In genomic region chr10:19843487-19843886, GRCh38 we compare ENCODE assay signal across 18 cellular contexts. TPM values are rescaled to one million over a fixed set of nuclear protein-coding genes. Genes with fewer than 3 reads are reported as not detected.
DNase-seq lines count a peak whose midpoint lies in the region; ATAC-seq and TF ChIP-seq lines count a peak whose summit lies in the region.
"Had no signal": no experiment of that assay in that cellular context is flagged by ENCODE, and none has a peak within 500 bp of the region (broad histone marks: within the 10 kb centered on the region; RNA-seq: fewer than 3 reads in every experiment).

No MANE protein-coding gene starts in this region.

- CTCF ChIA-PET in HEK293 (lab: Yijun Ruan, JAX), result interaction anchor here (0.6 kb wide), 2 partner anchors 1739 to 1993 kb away, joined by 3 to 4 read pairs; no protein-coding TSS in a partner anchor

- TF ChIP-seq CTCF in HEK293 (tag by site-specific recombination; IDR thresholded peaks at IDR 0.05), result no peak
- TF ChIP-seq CTCF in fibroblast of pulmonary artery (IDR thresholded peaks at IDR 0.05; ENCODE audit: low read length, missing control alignments), result no peak

- POLR2A ChIA-PET in HEK293 (lab: Yijun Ruan, JAX), result no interaction called here

- H3K36me3 ChIP-seq in HEK293 (ENCODE audit: control insufficient read depth in 2 of 2, insufficient read depth in 1 of 2, low read length in 2 of 2), result no peaks in the 10 kb centered on the region

- no peak overlapping the region for H3K27ac ChIP-seq in HEK293 (ENCODE audit: extremely low read depth, low read depth, low read length)

- H3K4me1 ChIP-seq in HEK293 (ENCODE audit: control insufficient read depth, insufficient read depth, low read length), result peaks cover 9% of the 10 kb centered on the region

- DNase-seq in astrocyte of the hippocampus (ENCODE audit: low read depth, low spot score), result peak; percentile 63
- peak; percentile 42 for DNase-seq in fibroblast of pulmonary artery (ENCODE audit: low read depth)
- DNase-seq in renal cortical epithelial cell (ENCODE audit: low read depth), result peak; percentile 15
- DNase-seq in globus pallidus (ENCODE audit: low spot score), result no peak
- no peak for DNase-seq in stimulated activated CD4-positive, alpha-beta T cell treated with anti-CD3 and anti-CD28 coated beads, Interleukin-1b, Interleukin-23, amount 100 ng/mL, for 48 hours
- no peak for DNase-seq in activated CD8-positive, alpha-beta memory T cell treated with anti-CD3 and anti-CD28 coated beads, Interleukin-2, amount 50 U/mL, for 48 hours
- DNase-seq: activated CD4-positive, alpha-beta T cell treated with anti-CD3 and anti-CD28 coated beads for 4 hours; activated effector memory CD4-positive, alpha-beta T cell treated with Interleukin-2 at 50 U/mL for 16 hours; CD4-positive, alpha-beta T cell; DMS153; GF-D8; KG1; left colon; midbrain; NCI-H2029; SW 1271 had no signal

- H3K4me3 ChIP-seq in HEK293 (ENCODE audit: low read depth, low read length) (no peak overlapping the region), fibroblast of pulmonary artery (replicated peaks; ENCODE audit: low read depth, low read length) (no peak overlapping the region)

- H3K9me3 ChIP-seq in HEK293 (ENCODE audit: control insufficient read depth, insufficient read depth, low read depth, low read length), result no peaks in the 10 kb centered on the region

- no peak for ATAC-seq in GM21526 (IDR thresholded peaks at IDR 0.05; ENCODE audit: low FRiP score, unreplicated experiment)
- ATAC-seq: left colon had no signal

TF ChIP-seq in HEK293, 187 proteins besides CTCF, POLR2A, EP300 and RAD21:
- TF ChIP-seq EGR2 (tag by site-specific recombination; IDR thresholded peaks at IDR 0.05; ENCODE audit: low read depth) (peak; percentile 32; the same call in 1 of the 2 replicates), ZNF292 (tag by site-specific recombination; IDR thresholded peaks at IDR 0.05; ENCODE audit: borderline replicate concordance, low read depth) (no peak)

RNA-seq across cellular contexts. Expression of gene PLXDC2, which starts 27.3 kb away (rescaled TPM):
- 4.3 and 7.8 TPM in 2 replicates for total RNA-seq in renal cortical epithelial cell

Comparison
In these comparisons a context has a peak if more than half of its experiments do, and no peak if none do; other contexts are left out.
1. DNase-seq: peak in astrocyte of the hippocampus (single experiment), fibroblast of pulmonary artery (single experiment) and renal cortical epithelial cell (single experiment); none in globus pallidus (single experiment), stimulated activated CD4-positive, alpha-beta T cell treated with anti-CD3 and anti-CD28 coated beads, Interleukin-1b, Interleukin-23, amount 100 ng/mL, for 48 hours (single experiment) and activated CD8-positive, alpha-beta memory T cell treated with anti-CD3 and anti-CD28 coated beads, Interleukin-2, amount 50 U/mL, for 48 hours (single experiment).